Comparison of ENCODE assay signal across 10 cellular contexts in the genomic region with DNA sequence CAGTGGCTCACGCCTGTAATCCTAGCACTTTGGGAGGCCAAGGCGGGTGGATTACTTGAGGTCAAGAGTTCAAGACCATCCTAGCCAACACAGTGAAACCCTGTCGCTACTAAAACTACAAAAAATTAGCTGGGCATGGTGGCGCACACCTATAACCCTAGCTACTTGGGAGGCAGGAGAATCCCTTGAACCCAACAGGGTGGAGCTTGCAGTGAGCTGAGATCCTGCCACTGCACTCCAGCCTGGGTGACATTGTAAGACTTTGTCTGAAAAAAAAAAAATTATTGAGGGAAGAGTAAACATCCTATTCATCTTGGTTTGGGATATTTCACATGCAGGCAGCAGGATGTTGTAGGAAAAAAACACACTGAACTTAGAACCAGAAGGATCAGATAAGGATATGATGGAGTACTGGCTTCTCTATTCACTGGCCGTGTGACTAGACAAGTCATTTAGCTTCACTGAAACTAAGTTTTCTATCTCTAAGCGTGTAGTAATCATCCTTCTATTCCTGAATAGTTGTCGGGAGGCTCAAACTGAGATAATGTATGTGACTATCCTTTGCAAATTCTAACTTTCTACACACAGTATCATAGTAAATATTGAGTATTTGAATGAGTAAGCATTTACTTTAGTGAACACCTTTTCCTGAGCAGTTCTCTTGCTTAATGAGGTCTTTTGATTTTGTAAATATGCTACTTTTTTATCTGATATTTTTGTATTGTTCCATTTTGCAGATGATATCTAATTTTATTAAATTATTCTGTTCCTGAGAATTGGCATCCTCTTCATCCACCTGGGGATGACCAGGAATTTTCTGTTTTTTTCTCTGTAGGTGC. TPM values are rescaled to one million over a fixed set of nuclear protein-coding genes. Genes with fewer than 3 reads are reported as not detected.
DNase-seq lines count a peak whose midpoint lies in the region; ATAC-seq and TF ChIP-seq lines count a peak whose summit lies in the region.
"Had no signal": no experiment of that assay in that cellular context is flagged by ENCODE, and none has a peak within 500 bp of the region (broad histone marks: within the 10 kb centered on the region; RNA-seq: fewer than 3 reads in every experiment).

No MANE protein-coding gene starts in this region.

- H3K9me3 Mint-ChIP-seq in activated T-cell treated with anti-CD3 and anti-CD28 coated beads, Interleukin-2, amount 50 U/mL, for 24 hours: no peaks in the 10 kb centered on the region
- H3K9me3 Mint-ChIP-seq in activated CD4-positive, alpha-beta memory T cell treated with anti-CD3 and anti-CD28 coated beads for 36 hours: no peaks in the 10 kb centered on the region
- no peaks in the 10 kb centered on the region for H3K9me3 Mint-ChIP-seq in immature natural killer cell
- H3K9me3 Mint-ChIP-seq: neural progenitor cell had no signal

- H3K27ac ChIP-seq in thoracic aorta (peak overlapping the region; percentile 14 to 19), neuronal stem cell (replicated peaks; ENCODE audit: low read length) (no peak overlapping the region)
- H3K27ac ChIP-seq: neural progenitor cell had no signal

- H3K4ac ChIP-seq in neuronal stem cell (ENCODE audit: low read length): no peak overlapping the region

- H3K9ac ChIP-seq in neuronal stem cell (ENCODE audit: low read depth, low read length, poor library complexity): no peak overlapping the region
- H3K9ac ChIP-seq: neural progenitor cell had no signal

- H2BK15ac ChIP-seq in neuronal stem cell (ENCODE audit: low read length): no peak overlapping the region

- H2AFZ ChIP-seq in neuronal stem cell (ENCODE audit: low read length): no peak overlapping the region
- H2AFZ ChIP-seq: neural progenitor cell had no signal

- DNase-seq in activated T-cell treated with anti-CD3 and anti-CD28 coated beads, Interleukin-2, amount 50 U/mL, for 24 hours: no peak
- DNase-seq in activated T-cell treated with anti-CD3 and anti-CD28 coated beads, Interleukin-2, amount 50 U/mL, for 48 hours: no peak
- DNase-seq in activated CD4-positive, alpha-beta memory T cell treated with anti-CD3 and anti-CD28 coated beads for 36 hours: no peak
- DNase-seq in immature natural killer cell: no peak
- DNase-seq in thoracic aorta (ENCODE audit: low spot score): no peak
- DNase-seq in ACHN: no peak
- no peak for DNase-seq in neuronal stem cell (ENCODE audit: low spot score)
- DNase-seq: activated CD4-positive, alpha-beta T cell treated with anti-CD3 and anti-CD28 coated beads, Interleukin-2, amount 50 U/mL, for 1 hour had no signal

- peak overlapping the region; percentile 93 for H3K27ac Mint-ChIP-seq in activated T-cell treated with anti-CD3 and anti-CD28 coated beads, Interleukin-2, amount 50 U/mL, for 24 hours
- H3K27ac Mint-ChIP-seq in activated CD4-positive, alpha-beta memory T cell treated with anti-CD3 and anti-CD28 coated beads for 36 hours: peak overlapping the region; percentile 78
- H3K27ac Mint-ChIP-seq in immature natural killer cell: peak overlapping the region; percentile 75 to 95 (median 90)
- H3K27ac Mint-ChIP-seq: neural progenitor cell had no signal

- ATAC-seq in thoracic aorta (ENCODE audit: insufficient number of reproducible peaks, low FRiP score, low read depth): no peak
- no peak for ATAC-seq in HG03520 (IDR thresholded peaks at IDR 0.05; ENCODE audit: unreplicated experiment)

- CTCF ChIA-PET in activated CD4-positive, alpha-beta memory T cell treated with anti-CD3 and anti-CD28 coated beads for 36 hours (lab: Charles Lee): interaction anchor here (0.6 to 1.8 kb wide), 5 partner anchors 19 to 717 kb away, joined by 3 to 9 read pairs (median 4); a partner anchor contains a TSS

- no peak for TF ChIP-seq CTCF in thoracic aorta (IDR thresholded peaks at IDR 0.05)

- no peak overlapping the region for H4K8ac ChIP-seq in neuronal stem cell (ENCODE audit: low read depth, low read length)

- H3K4me3 ChIP-seq in thoracic aorta: peak overlapping the region; percentile 25
- H3K4me3 ChIP-seq in neuronal stem cell (ENCODE audit: low read length in 2 of 2): no peak overlapping the region
- H3K4me3 ChIP-seq: neural progenitor cell had no signal

- in situ Hi-C loops in ACHN (cut with HindIII; ENCODE audit: low pct_ligation_motif_present, low pct_unique_long_range_greater_than_20kb, low sequenced_read_pairs): no loop called here

- H2BK120ac ChIP-seq in neuronal stem cell (ENCODE audit: low read depth, low read length): no peak overlapping the region

- no CpG with 5 or more reads among the region's 7 CpGs for WGBS in neuronal stem cell (ENCODE audit: extremely low coverage in 2 of 2, insufficient read length in 2 of 2, insufficient replicate concordance in 1 of 2), 2 donors

- no peaks in the 10 kb centered on the region for H3K79me1 ChIP-seq in neuronal stem cell (ENCODE audit: low read depth, low read length)

- POLR2A ChIA-PET in activated CD4-positive, alpha-beta memory T cell treated with anti-CD3 and anti-CD28 coated beads for 36 hours (lab: Charles Lee): interaction anchor here (0.9 to 1.4 kb wide), 3 partner anchors 10 to 18 kb away, joined by 4 to 16 read pairs (median 6); a partner anchor contains a TSS

- H3K27me3 ChIP-seq in thoracic aorta (replicated peaks; ENCODE audit: insufficient read depth): no peaks in the 10 kb centered on the region
- no peaks in the 10 kb centered on the region for H3K27me3 ChIP-seq in neuronal stem cell (ENCODE audit: control insufficient read depth in 3 of 3, insufficient read depth in 3 of 3, low read depth in 1 of 3, low read length in 3 of 3)
- H3K27me3 ChIP-seq: neural progenitor cell had no signal

- no peak overlapping the region for H3K4me2 ChIP-seq in neuronal stem cell (ENCODE audit: insufficient read depth, low read length, poor library complexity, severe bottlenecking)
- H3K4me2 ChIP-seq: neural progenitor cell had no signal

- H2BK5ac ChIP-seq in neuronal stem cell (ENCODE audit: low read length): no peak overlapping the region

- peaks cover 92% of the 10 kb centered on the region for H3K36me3 Mint-ChIP-seq in activated T-cell treated with anti-CD3 and anti-CD28 coated beads, Interleukin-2, amount 50 U/mL, for 24 hours (ENCODE audit: low read depth)
- peaks cover 48% of the 10 kb centered on the region for H3K36me3 Mint-ChIP-seq in activated CD4-positive, alpha-beta memory T cell treated with anti-CD3 and anti-CD28 coated beads for 36 hours
- peaks cover 4 to 23% (median 18%) of the 10 kb centered on the region in 3 donors for H3K36me3 Mint-ChIP-seq in immature natural killer cell

- H3K36me3 ChIP-seq in thoracic aorta (peaks cover 33% of the 10 kb centered on the region), neuronal stem cell (replicated peaks in 1 of 2; ENCODE audit: control insufficient read depth in 2 of 2, insufficient read depth in 2 of 2, low read length in 2 of 2) (peaks cover 9 to 90% of the 10 kb centered on the region in 2 donors)

- H4K91ac ChIP-seq in neuronal stem cell (ENCODE audit: low read depth, low read length, poor library complexity): no peak overlapping the region

- H3K27me3 Mint-ChIP-seq in activated T-cell treated with anti-CD3 and anti-CD28 coated beads, Interleukin-2, amount 50 U/mL, for 24 hours: no peaks in the 10 kb centered on the region
- H3K27me3 Mint-ChIP-seq in activated CD4-positive, alpha-beta memory T cell treated with anti-CD3 and anti-CD28 coated beads for 36 hours: no peaks in the 10 kb centered on the region
- no peaks in the 10 kb centered on the region for H3K27me3 Mint-ChIP-seq in immature natural killer cell (ENCODE audit: low read depth in 3 of 3)

- H3K9me3 ChIP-seq in thoracic aorta (no peaks in the 10 kb centered on the region), neuronal stem cell (replicated peaks in 1 of 2; ENCODE audit: control insufficient read depth in 2 of 2, insufficient read depth in 1 of 2, low read depth in 1 of 2, low read length in 2 of 2) (no peaks in the 10 kb centered on the region)

- peak overlapping the region; percentile 63 for H3K4me3 Mint-ChIP-seq in activated T-cell treated with anti-CD3 and anti-CD28 coated beads, Interleukin-2, amount 50 U/mL, for 24 hours
- H3K4me3 Mint-ChIP-seq in activated CD4-positive, alpha-beta memory T cell treated with anti-CD3 and anti-CD28 coated beads for 36 hours: no peak overlapping the region
- peak overlapping the region; percentile 74 to 83 (median 78) for H3K4me3 Mint-ChIP-seq in immature natural killer cell
- H3K4me3 Mint-ChIP-seq: neural progenitor cell had no signal

- H3K18ac ChIP-seq in neuronal stem cell (ENCODE audit: low read length): no peak overlapping the region

- no peak overlapping the region for H2BK12ac ChIP-seq in neuronal stem cell (ENCODE audit: low read length)

- H2AK5ac ChIP-seq in neuronal stem cell (ENCODE audit: low read depth, low read length): no peak overlapping the region

- intact Hi-C loops in activated CD4-positive, alpha-beta memory T cell treated with anti-CD3 and anti-CD28 coated beads for 36 hours (cut with micrococcal nuclease): loop anchor here (1.0 to 2.0 kb wide), 2 partner anchors 8 to 46 kb away; no protein-coding TSS in a partner anchor

- H3K23ac ChIP-seq in neuronal stem cell (ENCODE audit: low read depth, low read length, poor library complexity): no peak overlapping the region

- H3K4me1 ChIP-seq in thoracic aorta (ENCODE audit: control insufficient read depth in 1 of 2, low read depth in 2 of 2) (peaks cover 62 to 68% of the 10 kb centered on the region in 2 donors), neuronal stem cell (ENCODE audit: control insufficient read depth in 2 of 2, insufficient read depth in 1 of 2, low read depth in 1 of 2, low read length in 2 of 2) (no peaks in the 10 kb centered on the region)
- H3K4me1 ChIP-seq: neural progenitor cell had no signal

- H3K14ac ChIP-seq in neuronal stem cell (ENCODE audit: low read length): no peak overlapping the region

- H3K4me1 Mint-ChIP-seq in activated T-cell treated with anti-CD3 and anti-CD28 coated beads, Interleukin-2, amount 50 U/mL, for 24 hours (ENCODE audit: low read depth): peaks cover 89% of the 10 kb centered on the region
- peaks cover 82% of the 10 kb centered on the region for H3K4me1 Mint-ChIP-seq in activated CD4-positive, alpha-beta memory T cell treated with anti-CD3 and anti-CD28 coated beads for 36 hours (ENCODE audit: low read depth)
- H3K4me1 Mint-ChIP-seq in immature natural killer cell: peaks cover 94 to 96% of the 10 kb centered on the region in 2 donors
- H3K4me1 Mint-ChIP-seq: neural progenitor cell had no signal

RNA-seq across cellular contexts. Expression of a gene that starts 18.1 kb away (rescaled TPM):
- total RNA-seq in activated CD4-positive, alpha-beta memory T cell treated with anti-CD3 and anti-CD28 coated beads for 36 hours: 100 to 1,000 TPM; 616 to 633 TPM
- polyA plus RNA-seq in immature natural killer cell: 1,000 to 10,000 TPM in 1 of 3 donors, 100 to 1,000 TPM in 2; 766 to 1,293 (median 950) TPM
- total RNA-seq in thoracic aorta: 100 to 1,000 TPM; 315 to 409 TPM
- polyA plus RNA-seq in neuronal stem cell (2013, experiment 1 of 2): 116 TPM
- 119 TPM for polyA plus RNA-seq in neuronal stem cell (2013, experiment 2 of 2)

RNA-seq across cellular contexts. Expression of a gene that starts 38.4 kb away (rescaled TPM):
- total RNA-seq in activated CD4-positive, alpha-beta memory T cell treated with anti-CD3 and anti-CD28 coated beads for 36 hours: 10 to 100 TPM; 67.1 to 67.4 TPM
- polyA plus RNA-seq in immature natural killer cell: 100 to 1,000 TPM in 2 of 3 donors, 10 to 100 TPM in 1; 76.2 to 160 (median 128) TPM
- 10 to 100 TPM; 68.5 to 89.8 TPM for total RNA-seq in thoracic aorta
- 111 TPM for polyA plus RNA-seq in neuronal stem cell (2013, experiment 1 of 2)
- 109 TPM for polyA plus RNA-seq in neuronal stem cell (2013, experiment 2 of 2)
